1 cellular context compared by ENCODE assay signal in the genomic region with DNA sequence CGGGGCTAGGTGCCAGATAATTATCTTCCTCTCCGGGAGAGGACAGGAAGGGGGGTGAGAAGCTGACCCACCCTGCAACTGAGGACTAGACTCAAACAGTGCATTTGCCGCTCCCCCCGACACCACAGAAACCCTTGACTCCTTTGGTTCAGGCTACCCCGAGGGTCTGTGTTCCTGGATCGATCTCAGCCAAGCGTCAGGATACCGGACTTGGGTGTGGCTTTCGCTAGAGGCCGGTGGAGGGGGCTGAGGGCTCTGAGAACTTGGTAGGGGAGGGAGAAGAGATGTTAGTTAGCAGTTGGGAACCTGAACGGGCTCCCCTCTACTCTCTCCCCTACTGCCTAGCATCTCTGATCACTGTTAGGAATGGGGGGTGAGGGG.
TF ChIP-seq lines count a peak whose summit lies in the region.

No MANE protein-coding gene starts in this region.

TF ChIP-seq in GM23338, 12 proteins besides CTCF, POLR2A, EP300 and RAD21 (continued from another document):
- TF ChIP-seq, protein P1, sequence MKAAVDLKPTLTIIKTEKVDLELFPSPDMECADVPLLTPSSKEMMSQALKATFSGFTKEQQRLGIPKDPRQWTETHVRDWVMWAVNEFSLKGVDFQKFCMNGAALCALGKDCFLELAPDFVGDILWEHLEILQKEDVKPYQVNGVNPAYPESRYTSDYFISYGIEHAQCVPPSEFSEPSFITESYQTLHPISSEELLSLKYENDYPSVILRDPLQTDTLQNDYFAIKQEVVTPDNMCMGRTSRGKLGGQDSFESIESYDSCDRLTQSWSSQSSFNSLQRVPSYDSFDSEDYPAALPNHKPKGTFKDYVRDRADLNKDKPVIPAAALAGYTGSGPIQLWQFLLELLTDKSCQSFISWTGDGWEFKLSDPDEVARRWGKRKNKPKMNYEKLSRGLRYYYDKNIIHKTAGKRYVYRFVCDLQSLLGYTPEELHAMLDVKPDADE (IDR thresholded peaks at IDR 0.05), result no peak
- TF ChIP-seq, protein P2, sequence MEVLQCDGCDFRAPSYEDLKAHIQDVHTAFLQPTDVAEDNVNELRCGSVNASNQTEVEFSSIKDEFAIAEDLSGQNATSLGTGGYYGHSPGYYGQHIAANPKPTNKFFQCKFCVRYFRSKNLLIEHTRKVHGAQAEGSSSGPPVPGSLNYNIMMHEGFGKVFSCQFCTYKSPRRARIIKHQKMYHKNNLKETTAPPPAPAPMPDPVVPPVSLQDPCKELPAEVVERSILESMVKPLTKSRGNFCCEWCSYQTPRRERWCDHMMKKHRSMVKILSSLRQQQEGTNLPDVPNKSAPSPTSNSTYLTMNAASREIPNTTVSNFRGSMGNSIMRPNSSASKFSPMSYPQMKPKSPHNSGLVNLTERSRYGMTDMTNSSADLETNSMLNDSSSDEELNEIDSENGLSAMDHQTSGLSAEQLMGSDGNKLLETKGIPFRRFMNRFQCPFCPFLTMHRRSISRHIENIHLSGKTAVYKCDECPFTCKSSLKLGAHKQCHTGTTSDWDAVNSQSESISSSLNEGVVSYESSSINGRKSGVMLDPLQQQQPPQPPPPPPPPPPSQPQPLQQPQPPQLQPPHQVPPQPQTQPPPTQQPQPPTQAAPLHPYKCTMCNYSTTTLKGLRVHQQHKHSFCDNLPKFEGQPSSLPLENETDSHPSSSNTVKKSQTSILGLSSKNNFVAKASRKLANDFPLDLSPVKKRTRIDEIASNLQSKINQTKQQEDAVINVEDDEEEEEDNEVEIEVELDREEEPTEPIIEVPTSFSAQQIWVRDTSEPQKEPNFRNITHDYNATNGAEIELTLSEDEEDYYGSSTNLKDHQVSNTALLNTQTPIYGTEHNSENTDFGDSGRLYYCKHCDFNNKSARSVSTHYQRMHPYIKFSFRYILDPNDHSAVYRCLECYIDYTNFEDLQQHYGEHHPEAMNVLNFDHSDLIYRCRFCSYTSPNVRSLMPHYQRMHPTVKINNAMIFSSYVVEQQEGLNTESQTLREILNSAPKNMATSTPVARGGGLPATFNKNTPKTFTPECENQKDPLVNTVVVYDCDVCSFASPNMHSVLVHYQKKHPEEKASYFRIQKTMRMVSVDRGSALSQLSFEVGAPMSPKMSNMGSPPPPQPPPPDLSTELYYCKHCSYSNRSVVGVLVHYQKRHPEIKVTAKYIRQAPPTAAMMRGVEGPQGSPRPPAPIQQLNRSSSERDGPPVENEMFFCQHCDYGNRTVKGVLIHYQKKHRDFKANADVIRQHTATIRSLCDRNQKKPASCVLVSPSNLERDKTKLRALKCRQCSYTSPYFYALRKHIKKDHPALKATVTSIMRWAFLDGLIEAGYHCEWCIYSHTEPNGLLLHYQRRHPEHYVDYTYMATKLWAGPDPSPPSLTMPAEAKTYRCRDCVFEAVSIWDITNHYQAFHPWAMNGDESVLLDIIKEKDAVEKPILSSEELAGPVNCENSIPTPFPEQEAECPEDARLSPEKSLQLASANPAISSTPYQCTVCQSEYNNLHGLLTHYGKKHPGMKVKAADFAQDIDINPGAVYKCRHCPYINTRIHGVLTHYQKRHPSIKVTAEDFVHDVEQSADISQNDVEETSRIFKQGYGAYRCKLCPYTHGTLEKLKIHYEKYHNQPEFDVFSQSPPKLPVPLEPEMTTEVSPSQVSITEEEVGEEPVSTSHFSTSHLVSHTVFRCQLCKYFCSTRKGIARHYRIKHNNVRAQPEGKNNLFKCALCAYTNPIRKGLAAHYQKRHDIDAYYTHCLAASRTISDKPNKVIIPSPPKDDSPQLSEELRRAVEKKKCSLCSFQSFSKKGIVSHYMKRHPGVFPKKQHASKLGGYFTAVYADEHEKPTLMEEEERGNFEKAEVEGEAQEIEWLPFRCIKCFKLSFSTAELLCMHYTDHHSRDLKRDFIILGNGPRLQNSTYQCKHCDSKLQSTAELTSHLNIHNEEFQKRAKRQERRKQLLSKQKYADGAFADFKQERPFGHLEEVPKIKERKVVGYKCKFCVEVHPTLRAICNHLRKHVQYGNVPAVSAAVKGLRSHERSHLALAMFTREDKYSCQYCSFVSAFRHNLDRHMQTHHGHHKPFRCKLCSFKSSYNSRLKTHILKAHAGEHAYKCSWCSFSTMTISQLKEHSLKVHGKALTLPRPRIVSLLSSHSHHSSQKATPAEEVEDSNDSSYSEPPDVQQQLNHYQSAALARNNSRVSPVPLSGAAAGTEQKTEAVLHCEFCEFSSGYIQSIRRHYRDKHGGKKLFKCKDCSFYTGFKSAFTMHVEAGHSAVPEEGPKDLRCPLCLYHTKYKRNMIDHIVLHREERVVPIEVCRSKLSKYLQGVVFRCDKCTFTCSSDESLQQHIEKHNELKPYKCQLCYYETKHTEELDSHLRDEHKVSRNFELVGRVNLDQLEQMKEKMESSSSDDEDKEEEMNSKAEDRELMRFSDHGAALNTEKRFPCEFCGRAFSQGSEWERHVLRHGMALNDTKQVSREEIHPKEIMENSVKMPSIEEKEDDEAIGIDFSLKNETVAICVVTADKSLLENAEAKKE (CRISPR knock-in tag; IDR thresholded peaks at IDR 0.05), result no peak
- TF ChIP-seq STAT1 (IDR thresholded peaks at IDR 0.05; ENCODE audit: unreplicated experiment) (no peak), POLR2AphosphoS5 (IDR thresholded peaks at IDR 0.05; ENCODE audit: low read depth) (no peak), NANOG (IDR thresholded peaks at IDR 0.05; ENCODE audit: borderline replicate concordance) (no peak)
